Comparison of ENCODE assay signal across 8 cellular contexts in genomic region chr16:89422527-89422904, GRCh38.
DNase-seq lines count a peak whose midpoint lies in the region; ATAC-seq, FAIRE-seq and TF ChIP-seq lines count a peak whose summit lies in the region.

No MANE protein-coding gene starts in this region.

- peaks cover 6% of the 10 kb centered on the region for H4K20me1 ChIP-seq in endothelial cell of umbilical vein (replicated peaks; ENCODE audit: control insufficient read depth, extremely low read depth, insufficient read depth, low read length)

- no peaks in the 10 kb centered on the region for H3K36me3 ChIP-seq in Panc1 (ENCODE audit: control insufficient read depth, insufficient read depth, low read length)
- H3K36me3 ChIP-seq in endothelial cell of umbilical vein (ENCODE audit: control insufficient read depth in 2 of 2, extremely low read depth in 1 of 2, insufficient read depth in 2 of 2, low read length in 2 of 2) = peaks cover 0 to 1% of the 10 kb centered on the region in 2 experiments
- H3K36me3 ChIP-seq in small intestine (ENCODE audit: control insufficient read depth in 2 of 2, insufficient read depth in 2 of 2, low read length in 2 of 2) = no peaks in the 10 kb centered on the region

- POLR2A ChIA-PET in Panc1 (lab: Charles Lee) (interaction anchor here (0.6 kb wide), 1 partner anchor 652 kb away, joined by 8 read pairs; no protein-coding TSS in a partner anchor), endothelial cell of umbilical vein (lab: Charles Lee) (interaction anchor here (0.6 kb wide), 1 partner anchor 15 kb away, joined by 3 read pairs; no protein-coding TSS in a partner anchor)

- intact Hi-C loops in Panc1 (cut with micrococcal nuclease; ENCODE audit: unreplicated experiment) = no loop called here
- intact Hi-C loops in endothelial cell of umbilical vein (cut with micrococcal nuclease) = loop anchor here (2.0 kb wide), 1 partner anchor 66 kb away; no protein-coding TSS in a partner anchor

- H3K9me1 ChIP-seq in endothelial cell of umbilical vein (replicated peaks; ENCODE audit: control insufficient read depth, extremely low read depth, insufficient read depth, low read length) = no peaks in the 10 kb centered on the region

- FAIRE-seq in endothelial cell of umbilical vein (lab: Jason Lieb, UNC) (peak; percentile 90), small intestine (lab: Jason Lieb, UNC) (no peak)

- TF ChIP-seq POLR2A in endothelial cell of umbilical vein (IDR thresholded peaks at IDR 0.05; ENCODE audit: low read depth, low read length) = peak; percentile 33

- peak; percentile 66 for DNase-seq in Panc1 (ENCODE audit: low read depth, low spot score)
- DNase-seq in endothelial cell of umbilical vein (ENCODE audit: low read depth, low spot score) = peak; percentile 75
- peak; percentile 36 for DNase-seq in stimulated activated CD8-positive, alpha-beta memory T cell treated with anti-CD3 and anti-CD28 coated beads, Interleukin-4, amount 100 ng/mL, for 24 hours (ENCODE audit: low read depth)
- DNase-seq in small intestine = no peak
- no peak for DNase-seq in NCI-H1694 (lab: John Stamatoyannopoulos, UW)
- no peak for DNase-seq in NCI-H526 treated with DMSO at 0.1 percent for 48 hours (lab: John Stamatoyannopoulos, UW)

- no peaks in the 10 kb centered on the region for H3K27me3 ChIP-seq in Panc1 (ENCODE audit: control insufficient read depth, insufficient read depth, low read length)
- H3K27me3 ChIP-seq in endothelial cell of umbilical vein (ENCODE audit: control insufficient read depth in 2 of 2, insufficient read depth in 2 of 2, low read length in 2 of 2) = no peaks in the 10 kb centered on the region
- no peaks in the 10 kb centered on the region for H3K27me3 ChIP-seq in small intestine (ENCODE audit: control insufficient read depth in 2 of 2, insufficient read depth in 2 of 2, low read length in 2 of 2)

- ATAC-seq in GM18511 (IDR thresholded peaks at IDR 0.05; ENCODE audit: unreplicated experiment) (peak; percentile 75), HG02588 (IDR thresholded peaks at IDR 0.05; ENCODE audit: unreplicated experiment) (peak; percentile 58), Panc1 (peak; percentile 56; the same call in 1 of the 2 replicates)

- no peak overlapping the region for H3K4me3 ChIP-seq in Panc1 (ENCODE audit: low read depth in 2 of 2, low read length in 2 of 2)
- peak overlapping the region in 1 of 3 experiments; percentile 37 for H3K4me3 ChIP-seq in endothelial cell of umbilical vein (replicated peaks in 1 of 3; ENCODE audit: insufficient read depth in 1 of 3, low read depth in 1 of 3, low read length in 3 of 3)
- H3K4me3 ChIP-seq in small intestine (ENCODE audit: low read depth in 1 of 2, low read length in 2 of 2) = no peak overlapping the region

- in situ Hi-C loops in Panc1 (cut with HindIII; ENCODE audit: low pct_unique_long_range_greater_than_20kb, low sequenced_read_pairs) = no loop called here

- TF ChIP-seq CTCF in Panc1 (IDR thresholded peaks at IDR 0.05) = no peak
- TF ChIP-seq CTCF in endothelial cell of umbilical vein (IDR thresholded peaks at IDR 0.05; ENCODE audit: extremely low read depth in 1 of 2, insufficient read depth in 1 of 2, low read depth in 1 of 2, low read length in 2 of 2) = no peak

- dilution Hi-C loops in endothelial cell of umbilical vein (cut with MboI; ENCODE audit: extremely low pct_ligation_motif_present, low sequenced_read_pairs) = no loop called here

- peaks cover 32% of the 10 kb centered on the region for H3K4me1 ChIP-seq in Panc1 (ENCODE audit: control insufficient read depth, insufficient read depth, low read length)
- peaks cover 42% of the 10 kb centered on the region for H3K4me1 ChIP-seq in endothelial cell of umbilical vein (ENCODE audit: control insufficient read depth, extremely low read depth, insufficient read depth, low read length)
- peaks cover 3 to 10% of the 10 kb centered on the region in 2 donors for H3K4me1 ChIP-seq in small intestine (ENCODE audit: control insufficient read depth in 2 of 2, insufficient read depth in 1 of 2, low read depth in 1 of 2, low read length in 1 of 2)

- CTCF ChIA-PET in Panc1 (lab: Charles Lee) = no interaction called here
- CTCF ChIA-PET in endothelial cell of umbilical vein (lab: Charles Lee) = interaction anchor here (0.6 to 1.9 kb wide), 5 partner anchors 10 to 43 kb away, joined by 3 to 9 read pairs (median 3); no protein-coding TSS in a partner anchor

- H3K27ac ChIP-seq in Panc1 (ENCODE audit: low read length) (no peak overlapping the region), endothelial cell of umbilical vein (ENCODE audit: insufficient read depth, low read depth, low read length) (peak overlapping the region; percentile 85), small intestine (ENCODE audit: low read depth in 1 of 2, low read length in 1 of 2) (no peak overlapping the region)

- no TSS peak for BruUV-seq in Panc1 (replicated peaks; lab: Mats Ljungman, UMichigan)
- BruUV-seq in endothelial cell of umbilical vein (replicated peaks; lab: Mats Ljungman, UMichigan) = no TSS peak

- peak overlapping the region; percentile 84 for H3K9ac ChIP-seq in endothelial cell of umbilical vein (replicated peaks; ENCODE audit: extremely low read depth, insufficient read depth, low read length)

- 61 to 82% (median 65%) methylated on average over 12 of the region's 12 CpGs for WGBS in small intestine, 3 donors

- peak overlapping the region; percentile 81 for H3K4me2 ChIP-seq in endothelial cell of umbilical vein (ENCODE audit: insufficient read depth, low read length)

- H3K79me2 ChIP-seq in endothelial cell of umbilical vein (ENCODE audit: control insufficient read depth, insufficient read depth, low read length) = peaks cover 99% of the 10 kb centered on the region

- no peaks in the 10 kb centered on the region for H3K9me3 ChIP-seq in Panc1 (ENCODE audit: control insufficient read depth, insufficient read depth, low read depth, low read length)
- H3K9me3 ChIP-seq in endothelial cell of umbilical vein (replicated peaks; ENCODE audit: control insufficient read depth, insufficient read depth, low read length) = no peaks in the 10 kb centered on the region
- H3K9me3 ChIP-seq in small intestine (ENCODE audit: control insufficient read depth, low read depth) = no peaks in the 10 kb centered on the region

- no peak overlapping the region for H2AFZ ChIP-seq in endothelial cell of umbilical vein (ENCODE audit: low read depth, low read length)

TF ChIP-seq in endothelial cell of umbilical vein, 7 proteins besides CTCF, POLR2A, EP300 and RAD21:
- peak; percentile 35 for TF ChIP-seq JUN (IDR thresholded peaks at IDR 0.05; ENCODE audit: borderline replicate concordance, insufficient read depth, insufficient read length, low read depth)
- peak; percentile 50 for TF ChIP-seq FOS (IDR thresholded peaks at IDR 0.05; ENCODE audit: borderline replicate concordance, insufficient read depth, low read length)
- TF ChIP-seq POLR2AphosphoS5 (IDR thresholded peaks at IDR 0.05; ENCODE audit: insufficient read depth, low read depth, low read length) = peak; percentile 64
- TF ChIP-seq EZH2 (IDR thresholded peaks at IDR 0.05; ENCODE audit: borderline replicate concordance, low read depth, low read length, severe bottlenecking) = no peak

Comparison
In these comparisons a context has a peak if more than half of its experiments do, and no peak if none do; other contexts are left out.
1. DNase-seq: peak in Panc1 (single experiment), endothelial cell of umbilical vein (single experiment) and stimulated activated CD8-positive, alpha-beta memory T cell treated with anti-CD3 and anti-CD28 coated beads, Interleukin-4, amount 100 ng/mL, for 24 hours (single experiment); none in small intestine (single experiment), NCI-H1694 (single experiment) and NCI-H526 treated with DMSO at 0.1 percent for 48 hours (single experiment).
2. Peak in every context shown above with its lines, with median percentiles within 50 percentile points of each other: ATAC-seq.